In the genomic region with DNA sequence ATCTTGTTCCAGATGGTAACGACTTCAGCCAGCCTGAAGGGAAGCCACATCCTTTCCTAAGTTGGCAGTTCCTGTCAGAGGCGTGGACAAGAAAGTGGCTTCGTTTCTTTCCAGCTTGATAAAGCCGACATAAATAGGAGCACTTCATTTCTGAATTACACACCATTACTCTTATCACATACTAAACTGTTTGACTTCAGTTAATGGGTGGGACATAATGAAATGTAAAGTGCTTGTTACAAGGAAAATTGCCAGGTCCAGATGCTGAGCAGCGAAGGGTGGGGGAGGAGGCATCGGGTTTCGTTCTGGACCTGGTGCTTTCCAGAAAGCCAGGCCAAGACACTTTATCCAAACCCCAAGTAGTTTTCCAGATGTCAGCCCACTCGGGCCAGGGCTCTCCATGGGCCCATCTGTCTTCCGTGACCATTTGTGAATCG, we compare ENCODE assay signal across 17 cellular contexts.
DNase-seq lines count a peak whose midpoint lies in the region; ATAC-seq, FAIRE-seq and TF ChIP-seq lines count a peak whose summit lies in the region.
"Had no signal": no experiment of that assay in that cellular context is flagged by ENCODE, and none has a peak within 500 bp of the region (broad histone marks: within the 10 kb centered on the region; RNA-seq: fewer than 3 reads in every experiment).

No MANE protein-coding gene starts in this region.

- no peak for TF ChIP-seq POLR2A in sigmoid colon (IDR thresholded peaks at IDR 0.05)

- H3K9me3 ChIP-seq in heart right ventricle (no peaks in the 10 kb centered on the region), sigmoid colon (no peaks in the 10 kb centered on the region)
- H3K9me3 ChIP-seq: Caco-2 had no signal

- intact Hi-C loops in heart right ventricle (cut with DNase I) (no loop called here), sigmoid colon (cut with DNase I) (no loop called here)

- H3K27me3 ChIP-seq in heart right ventricle (no peaks in the 10 kb centered on the region), sigmoid colon (no peaks in the 10 kb centered on the region)

- no peaks in the 10 kb centered on the region for H3K36me3 ChIP-seq in heart right ventricle
- H3K36me3 ChIP-seq in sigmoid colon: peaks cover 0 to 15% (median 2%) of the 10 kb centered on the region in 4 donors

- TF ChIP-seq EP300 in sigmoid colon (IDR thresholded peaks at IDR 0.05): no peak

- H3K27ac ChIP-seq in heart right ventricle (peak overlapping the region; percentile 17 to 78 (median 61)), sigmoid colon (peak overlapping the region in 3 of 4 donors; percentile 13 to 64 (median 60))
- H3K27ac ChIP-seq: epithelial cell of prostate had no signal

- H3K4me3 ChIP-seq in heart right ventricle: no peak overlapping the region
- H3K4me3 ChIP-seq in sigmoid colon: no peak overlapping the region

- H3K4me1 ChIP-seq in heart right ventricle (peaks cover 5 to 56% (median 36%) of the 10 kb centered on the region in 9 donors), sigmoid colon (peaks cover 0 to 16% (median 10%) of the 10 kb centered on the region in 4 donors)
- H3K4me1 ChIP-seq: Caco-2 had no signal

- ATAC-seq in heart right ventricle (peak; percentile 45 to 84 (median 77)), HG03095 (IDR thresholded peaks at IDR 0.05; ENCODE audit: unreplicated experiment) (no peak)
- ATAC-seq: left lobe of liver; naive thymus-derived CD8-positive, alpha-beta T cell had no signal

- POLR2A ChIA-PET in HEK293T (lab: Yijun Ruan, JAX): no interaction called here

- 10 to 14% methylated on average over 10 of the region's 10 CpGs for WGBS in heart right ventricle, 2 donors
- WGBS in sigmoid colon, 2 donors: 54 to 58% methylated on average over 10 of the region's 10 CpGs

- CTCF ChIA-PET in HEK293T (lab: Yijun Ruan, JAX): interaction anchor here (0.9 kb wide), 1 partner anchor 34 kb away, joined by 7 read pairs; no protein-coding TSS in a partner anchor

- DNase-seq in HEK293T (ENCODE audit: extremely low spot score) (no peak), OCI-M2 (lab: John Stamatoyannopoulos, UW; ENCODE audit: unreplicated experiment) (peak; percentile 84), heart right ventricle (peak; percentile 48 to 54), sigmoid colon (no peak), ecto neural progenitor cell (ENCODE audit: low spot score) (no peak), HTR-8/SVneo (ENCODE audit: insufficient read length, low spot score) (no peak), NCI-H1105 treated with DMSO at 0.1 percent for 48 hours (lab: John Stamatoyannopoulos, UW) (no peak)
- DNase-seq: activated CD4-positive, alpha-beta T cell treated with anti-CD3 and anti-CD28 coated beads, Interleukin-2, amount 50 U/mL, for 1 hour; Caco-2; naive thymus-derived CD8-positive, alpha-beta T cell; stimulated activated naive CD4-positive, alpha-beta T cell treated with Interleukin-2 at 50 U/mL for 16 hours; T-helper 2 cell had no signal

- no peak for FAIRE-seq in HTR-8/SVneo (lab: Jason Lieb, UNC)
- FAIRE-seq: GM18507, GM19239 had no signal

- TF ChIP-seq CTCF in heart right ventricle (IDR thresholded peaks at IDR 0.05): no peak
- no peak for TF ChIP-seq CTCF in sigmoid colon (IDR thresholded peaks at IDR 0.05)

TF ChIP-seq in HEK293T, 16 proteins besides CTCF, POLR2A, EP300 and RAD21:
- TF ChIP-seq, protein P1, sequence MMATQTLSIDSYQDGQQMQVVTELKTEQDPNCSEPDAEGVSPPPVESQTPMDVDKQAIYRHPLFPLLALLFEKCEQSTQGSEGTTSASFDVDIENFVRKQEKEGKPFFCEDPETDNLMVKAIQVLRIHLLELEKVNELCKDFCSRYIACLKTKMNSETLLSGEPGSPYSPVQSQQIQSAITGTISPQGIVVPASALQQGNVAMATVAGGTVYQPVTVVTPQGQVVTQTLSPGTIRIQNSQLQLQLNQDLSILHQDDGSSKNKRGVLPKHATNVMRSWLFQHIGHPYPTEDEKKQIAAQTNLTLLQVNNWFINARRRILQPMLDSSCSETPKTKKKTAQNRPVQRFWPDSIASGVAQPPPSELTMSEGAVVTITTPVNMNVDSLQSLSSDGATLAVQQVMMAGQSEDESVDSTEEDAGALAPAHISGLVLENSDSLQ (IDR thresholded peaks at IDR 0.05): 0 out of 2 replicates have a peak, but pooled peaks have one; percentile 3
- TF ChIP-seq NFRKB (IDR thresholded peaks at IDR 0.05): no peak
- no peak for TF ChIP-seq L3MBTL2 (conservative IDR thresholded peaks at IDR 0.05)
- TF ChIP-seq FOXA1 (IDR thresholded peaks at IDR 0.05): no peak
- no peak for TF ChIP-seq ZNF384 (IDR thresholded peaks at IDR 0.05)
- no peak for TF ChIP-seq ARNT (IDR thresholded peaks at IDR 0.05)
- TF ChIP-seq FOXM1 (IDR thresholded peaks at IDR 0.05; ENCODE audit: borderline replicate concordance): no peak
- TF ChIP-seq ELF4 (IDR thresholded peaks at IDR 0.05): no peak
- no peak for TF ChIP-seq SUZ12 (IDR thresholded peaks at IDR 0.05)

Comparison
In these comparisons a context has a peak if more than half of its experiments do, and no peak if none do; other contexts are left out.
1. DNase-seq: peak in OCI-M2 (single experiment) and heart right ventricle (2 of 2); none in HEK293T (single experiment), sigmoid colon (single experiment), ecto neural progenitor cell (single experiment), HTR-8/SVneo (single experiment) and NCI-H1105 treated with DMSO at 0.1 percent for 48 hours (single experiment).